Comparison of ENCODE assay signal across 1 cellular context in genomic region chrX:21985332-21985777, GRCh38.
TF ChIP-seq lines count a peak whose summit lies in the region.

No MANE protein-coding gene starts in this region.

TF ChIP-seq in endothelial cell of umbilical vein, 7 proteins besides CTCF, POLR2A, EP300 and RAD21 (continued from another document):
- TF ChIP-seq MAX (IDR thresholded peaks at IDR 0.05; ENCODE audit: insufficient read depth, insufficient read length) = no peak
- TF ChIP-seq JUN (IDR thresholded peaks at IDR 0.05; ENCODE audit: borderline replicate concordance, insufficient read depth, insufficient read length, low read depth) = no peak
- TF ChIP-seq POLR2AphosphoS5 (IDR thresholded peaks at IDR 0.05; ENCODE audit: insufficient read depth, low read depth, low read length) = no peak
